In the genomic region with DNA sequence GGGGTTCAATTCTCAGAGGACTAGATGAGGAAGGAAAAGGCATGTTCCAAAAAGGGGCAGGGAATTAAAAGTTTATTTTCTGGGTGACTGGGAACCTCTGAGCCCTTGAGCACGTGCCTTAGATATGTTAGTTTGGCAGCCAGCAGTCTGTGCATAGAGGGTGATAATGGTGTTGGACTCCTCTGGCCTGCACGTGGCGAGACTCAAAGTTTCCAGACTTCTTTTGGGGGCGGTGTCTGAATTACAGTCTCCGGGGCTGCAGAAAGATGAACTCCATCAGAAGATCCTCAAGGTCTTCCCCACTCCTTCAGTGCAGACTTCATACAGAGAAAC, we compare ENCODE assay signal across 8 cellular contexts. TPM values are rescaled to one million over a fixed set of nuclear protein-coding genes. Genes with fewer than 3 reads are reported as not detected.
DNase-seq lines count a peak whose midpoint lies in the region; ATAC-seq and TF ChIP-seq lines count a peak whose summit lies in the region.

No MANE protein-coding gene starts in this region.

- no peaks in the 10 kb centered on the region for H3K9me3 Mint-ChIP-seq in dendritic cell treated with granulocyte-macrophage colony-stimulating factor and Interleukin-4, amounts not matched to agents 40 ng/mL and 50 ng/mL, for 4 days

- peaks cover 15% of the 10 kb centered on the region for H3K4me1 Mint-ChIP-seq in dendritic cell treated with granulocyte-macrophage colony-stimulating factor and Interleukin-4, amounts not matched to agents 40 ng/mL and 50 ng/mL, for 4 days (ENCODE audit: low read depth)

- peak overlapping the region; percentile 96 for H2AFZ ChIP-seq in PC-3 (ENCODE audit: low read length)

- no peak for TF ChIP-seq CTCF in PC-3 (conservative IDR thresholded peaks at IDR 0.05; ENCODE audit: low read depth, low read length)
- TF ChIP-seq CTCF in mucosa of descending colon (IDR thresholded peaks at IDR 0.05) = no peak
- TF ChIP-seq CTCF in uterus (IDR thresholded peaks at IDR 0.05) = no peak

- ATAC-seq in PC-3 (peak; percentile 6), mucosa of descending colon (no peak), GM21717 (IDR thresholded peaks at IDR 0.05; ENCODE audit: unreplicated experiment) (no peak), GM18511 (IDR thresholded peaks at IDR 0.05; ENCODE audit: unreplicated experiment) (no peak)

- peak overlapping the region; percentile 31 for H3K27ac ChIP-seq in PC-3 (ENCODE audit: low read length)
- peak overlapping the region; percentile 70 to 71 for H3K27ac ChIP-seq in uterus

- H3K79me2 ChIP-seq in PC-3 (ENCODE audit: low read length) = peaks cover 34% of the 10 kb centered on the region

- H3K4me3 ChIP-seq in PC-3 (ENCODE audit: low read length) (peak overlapping the region; percentile 86), mucosa of descending colon (peak overlapping the region; percentile 12), uterus (peak overlapping the region; percentile 54 to 59)

- H4K20me1 ChIP-seq in PC-3 (ENCODE audit: low read length) = peaks cover 29% of the 10 kb centered on the region

- BruUV-seq in PC-3 (replicated peaks; lab: Mats Ljungman, UMichigan) = TSS peak; percentile 95

- H3K36me3 Mint-ChIP-seq in dendritic cell treated with granulocyte-macrophage colony-stimulating factor and Interleukin-4, amounts not matched to agents 40 ng/mL and 50 ng/mL, for 4 days (ENCODE audit: low read depth) = no peaks in the 10 kb centered on the region

- H3K4me1 ChIP-seq in PC-3 (ENCODE audit: insufficient read depth, low read length) (peaks cover 28% of the 10 kb centered on the region), mucosa of descending colon (ENCODE audit: low read depth) (peaks cover 16% of the 10 kb centered on the region), uterus (no peaks in the 10 kb centered on the region)

- intact Hi-C loops in PC-3 (cut with micrococcal nuclease) (loop anchor here (2.0 to 10.0 kb wide), 2 partner anchors 92 to 158 kb away; no protein-coding TSS in a partner anchor), mucosa of descending colon (cut with DNase I, micrococcal nuclease) (no loop called here), uterus (cut with DNase I; ENCODE audit: low total_unique reads) (loop anchor here (10.0 kb wide), 1 partner anchor 152 kb away; no protein-coding TSS in a partner anchor)
- intact Hi-C loops in dendritic cell treated with granulocyte-macrophage colony-stimulating factor and Interleukin-4, amounts not matched to agents 40 ng/mL and 50 ng/mL, for 4 days (cut with micrococcal nuclease) = loop anchor here (5.0 kb wide), 1 partner anchor 270 kb away; no protein-coding TSS in a partner anchor

- POLR2A ChIA-PET in PC-3 (lab: Charles Lee; ENCODE audit: unreplicated experiment) = interaction anchor here (0.7 kb wide), 1 partner anchor 317 kb away, joined by 4 read pairs; no protein-coding TSS in a partner anchor

- H3K27me3 Mint-ChIP-seq in dendritic cell treated with granulocyte-macrophage colony-stimulating factor and Interleukin-4, amounts not matched to agents 40 ng/mL and 50 ng/mL, for 4 days = peaks cover 27% of the 10 kb centered on the region

- peak; percentile 12 for DNase-seq in GM03348 (ENCODE audit: low spot score)
- DNase-seq in PC-3 = no peak
- no peak for DNase-seq in mucosa of descending colon
- no peak for DNase-seq in uterus
- DNase-seq in central memory CD4-positive, alpha-beta T cell = no peak

- no peaks in the 10 kb centered on the region for H3K36me3 ChIP-seq in PC-3 (ENCODE audit: low read depth, low read length)
- no peaks in the 10 kb centered on the region for H3K36me3 ChIP-seq in mucosa of descending colon (ENCODE audit: low read depth)
- H3K36me3 ChIP-seq in uterus = no peaks in the 10 kb centered on the region

- no peaks in the 10 kb centered on the region for H3K9me3 ChIP-seq in PC-3 (ENCODE audit: low read length)
- no peaks in the 10 kb centered on the region for H3K9me3 ChIP-seq in mucosa of descending colon
- H3K9me3 ChIP-seq in uterus = no peaks in the 10 kb centered on the region

- no peak for TF ChIP-seq POLR2A in uterus (IDR thresholded peaks at IDR 0.05)

- peak overlapping the region; percentile 99 for H3K4me2 ChIP-seq in PC-3 (ENCODE audit: low read length)

- H3K27ac Mint-ChIP-seq in dendritic cell treated with granulocyte-macrophage colony-stimulating factor and Interleukin-4, amounts not matched to agents 40 ng/mL and 50 ng/mL, for 4 days = peak overlapping the region; percentile 70

- H3K4me3 Mint-ChIP-seq in dendritic cell treated with granulocyte-macrophage colony-stimulating factor and Interleukin-4, amounts not matched to agents 40 ng/mL and 50 ng/mL, for 4 days = peak overlapping the region; percentile 80

- H3K9me2 ChIP-seq in PC-3 (replicated peaks; ENCODE audit: low read length) = no peaks in the 10 kb centered on the region

- no peaks in the 10 kb centered on the region for H3F3A ChIP-seq in PC-3 (ENCODE audit: low read length, unreplicated experiment)

- CTCF ChIA-PET in PC-3 (lab: Charles Lee) = no interaction called here

- peak overlapping the region; percentile 82 for H3K9ac ChIP-seq in PC-3 (ENCODE audit: low read length)

- H3K27me3 ChIP-seq in PC-3 (ENCODE audit: low read length) = no peaks in the 10 kb centered on the region
- no peaks in the 10 kb centered on the region for H3K27me3 ChIP-seq in uterus

RNA-seq across cellular contexts. Expression of gene ZNRF3, which starts 0.9 kb away (rescaled TPM):
- 8.1 and 9.4 TPM in 2 replicates for total RNA-seq in PC-3 (2014; rRNA removed)
- 10 to 100 TPM in 1 of 3 donors, 1 to 10 TPM in 2; 5.5 to 10.6 (median 5.8) TPM for total RNA-seq in mucosa of descending colon
- total RNA-seq in uterus = 10 to 100 TPM in 2 of 4 donors, 1 to 10 TPM in 2; 6.1 to 23.2 (median 12.0) TPM

Comparison
In these comparisons a context has a peak if more than half of its experiments do, and no peak if none do; other contexts are left out.
1. H3K4me3 ChIP-seq: peak in every context shown above with its lines; median percentile 86 in PC-3; 56 in uterus; 12 in mucosa of descending colon.
2. intact Hi-C loops: an anchor here in PC-3 (2.0 to 10.0 kb wide), dendritic cell treated with granulocyte-macrophage colony-stimulating factor and Interleukin-4, amounts not matched to agents 40 ng/mL and 50 ng/mL, for 4 days (5.0 kb wide) and uterus (10.0 kb wide); none called in mucosa of descending colon.